ENCODE assay signal across 7 cellular contexts in genomic region chr3:146873748-146874147, GRCh38.
"Had no signal": no experiment of that assay in that cellular context is flagged by ENCODE, and none has a peak within 500 bp of the region (broad histone marks: within the 10 kb centered on the region; RNA-seq: fewer than 3 reads in every experiment).

No MANE protein-coding gene starts in this region.

- DNase-seq: IMR-90, KBM-7, KG1 had no signal

- FAIRE-seq: HTR-8/SVneo, K562 had no signal

- H3K9ac ChIP-seq: KMS-11 had no signal

- H3K27ac ChIP-seq: HL-60, KMS-11 had no signal

- H3K4me2 ChIP-seq: KMS-11 had no signal

- ATAC-seq: K562 had no signal

- H3K4me3 ChIP-seq: K562 had no signal
